In the genomic region with DNA sequence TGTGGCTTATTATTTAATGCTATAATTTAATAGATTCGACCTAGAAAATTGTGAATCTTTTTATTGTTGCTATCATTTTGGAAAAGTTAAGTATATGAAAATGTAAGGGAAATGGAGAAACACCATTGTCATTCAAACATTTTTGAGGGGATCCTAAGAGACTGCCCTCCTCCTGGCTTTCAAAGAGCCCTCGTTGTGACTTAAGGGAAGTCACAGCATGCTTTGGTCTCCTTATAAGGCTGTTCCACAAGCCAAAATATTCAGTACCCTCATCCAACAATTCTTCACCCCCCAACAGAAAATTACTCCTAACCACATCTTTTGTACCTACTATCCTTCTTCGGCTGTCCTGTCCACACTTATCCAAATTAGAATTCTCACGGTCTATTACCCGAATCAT, we compare ENCODE assay signal across 29 cellular contexts.
"Had no signal": no experiment of that assay in that cellular context is flagged by ENCODE, and none has a peak within 500 bp of the region (broad histone marks: within the 10 kb centered on the region; RNA-seq: fewer than 3 reads in every experiment).

No MANE protein-coding gene starts in this region.

- H3K4me3 ChIP-seq: neural progenitor cell, ovary, psoas muscle, right lobe of liver, sigmoid colon, suprapubic skin, testis, tibial artery, transverse colon, upper lobe of right lung, uterus had no signal

- H3K4me1 ChIP-seq: parathyroid adenoma, psoas muscle, right lobe of liver, sigmoid colon, suprapubic skin, testis, upper lobe of right lung, uterus had no signal

- H3K4me1 Mint-ChIP-seq: natural killer cell; nephron; neural progenitor cell; stimulated activated effector memory CD8-positive, alpha-beta T cell treated with anti-CD3 and anti-CD28 coated beads, Interleukin-12 subunit alpha, Interleukin-12 subunit beta, amount 100 ng/mL, for 72 hours; stimulated activated naive B cell treated with anti-CD40 and anti-IgM and Interleukin-4, amounts not matched to agents 10 μg/mL and 1 μg/mL and 100 μg/mL, for 72 hours; stimulated activated naive CD8-positive, alpha-beta T cell treated with anti-CD3 and anti-CD28 coated beads, Interleukin-15, amount 100 ng/mL, for 72 hours had no signal

- H2AFZ ChIP-seq: neural progenitor cell, parathyroid adenoma had no signal

- H3K9me3 ChIP-seq: ovary, psoas muscle, right lobe of liver, sigmoid colon, suprapubic skin, testis, tibial artery, transverse colon, upper lobe of right lung, uterus had no signal

- H3K27ac Mint-ChIP-seq: natural killer cell; nephron; neural progenitor cell; progenitor cell of endocrine pancreas; stimulated activated effector memory CD8-positive, alpha-beta T cell treated with anti-CD3 and anti-CD28 coated beads, Interleukin-12 subunit alpha, Interleukin-12 subunit beta, amount 100 ng/mL, for 72 hours; stimulated activated naive B cell treated with anti-CD40 and anti-IgM and Interleukin-4, amounts not matched to agents 10 μg/mL and 1 μg/mL and 100 μg/mL, for 72 hours; stimulated activated naive CD8-positive, alpha-beta T cell treated with anti-CD3 and anti-CD28 coated beads, Interleukin-15, amount 100 ng/mL, for 72 hours; type B pancreatic cell had no signal

- FAIRE-seq: small intestine had no signal

- H3K4me2 ChIP-seq: neural progenitor cell had no signal

- H3K9me3 Mint-ChIP-seq: natural killer cell; nephron; neural progenitor cell; stimulated activated effector memory CD8-positive, alpha-beta T cell treated with anti-CD3 and anti-CD28 coated beads, Interleukin-12 subunit alpha, Interleukin-12 subunit beta, amount 100 ng/mL, for 72 hours; stimulated activated naive B cell treated with anti-CD40 and anti-IgM and Interleukin-4, amounts not matched to agents 10 μg/mL and 1 μg/mL and 100 μg/mL, for 72 hours; stimulated activated naive CD8-positive, alpha-beta T cell treated with anti-CD3 and anti-CD28 coated beads, Interleukin-15, amount 100 ng/mL, for 72 hours; type B pancreatic cell had no signal

- H3K36me3 Mint-ChIP-seq: natural killer cell; neural progenitor cell; stimulated activated naive B cell treated with anti-CD40 and anti-IgM and Interleukin-4, amounts not matched to agents 10 μg/mL and 1 μg/mL and 100 μg/mL, for 72 hours; type B pancreatic cell had no signal

- H3K4me3 Mint-ChIP-seq: natural killer cell; nephron; neural progenitor cell; stimulated activated effector memory CD8-positive, alpha-beta T cell treated with anti-CD3 and anti-CD28 coated beads, Interleukin-12 subunit alpha, Interleukin-12 subunit beta, amount 100 ng/mL, for 72 hours; stimulated activated naive B cell treated with anti-CD40 and anti-IgM and Interleukin-4, amounts not matched to agents 10 μg/mL and 1 μg/mL and 100 μg/mL, for 72 hours; stimulated activated naive CD8-positive, alpha-beta T cell treated with anti-CD3 and anti-CD28 coated beads, Interleukin-15, amount 100 ng/mL, for 72 hours; type B pancreatic cell had no signal

- H3K27ac ChIP-seq: neural progenitor cell, ovary, parathyroid adenoma, psoas muscle, right lobe of liver, sigmoid colon, suprapubic skin, testis, tibial artery, transverse colon, upper lobe of right lung, uterus had no signal

- H3K36me3 ChIP-seq: neural progenitor cell, ovary, right lobe of liver, sigmoid colon, suprapubic skin, tibial artery, transverse colon, upper lobe of right lung, uterus had no signal

- H3K79me2 ChIP-seq: parathyroid adenoma had no signal

- H3K9ac ChIP-seq: neural progenitor cell, parathyroid adenoma had no signal

- H3K27me3 ChIP-seq: neural progenitor cell, ovary, right lobe of liver, sigmoid colon, suprapubic skin, testis, tibial artery, transverse colon, upper lobe of right lung, uterus had no signal

- H3K27me3 Mint-ChIP-seq: progenitor cell of endocrine pancreas; stimulated activated naive B cell treated with anti-CD40 and anti-IgM and Interleukin-4, amounts not matched to agents 10 μg/mL and 1 μg/mL and 100 μg/mL, for 72 hours; stimulated activated naive CD8-positive, alpha-beta T cell treated with anti-CD3 and anti-CD28 coated beads, Interleukin-15, amount 100 ng/mL, for 72 hours; type B pancreatic cell had no signal

- DNase-seq: natural killer cell; occipital lobe; ovary; posterior cingulate gyrus; psoas muscle; right cardiac atrium; right lobe of liver; sigmoid colon; small intestine; stimulated activated CD4-positive, alpha-beta T cell treated with anti-CD3 and anti-CD28 coated beads, Interleukin-15, amount 100 ng/mL, for 24 hours; stimulated activated CD4-positive, alpha-beta T cell treated with anti-CD3 and anti-CD28 coated beads, Interleukin-2, amount 100 ng/mL, for 24 hours; stimulated activated CD4-positive, alpha-beta T cell treated with anti-CD3 and anti-CD28 coated beads, Interleukin-2, amount 100 ng/mL, for 48 hours; stimulated activated CD4-positive, alpha-beta T cell treated with anti-CD3 and anti-CD28 coated beads, Interleukin-4, amount 100 ng/mL, for 24 hours; stimulated activated naive B cell treated with anti-CD40 and anti-IgM and Interleukin-4, amounts not matched to agents 10 μg/mL and 1 μg/mL and 100 μg/mL, for 72 hours; stimulated activated naive CD4-positive, alpha-beta T cell treated with Interleukin-2 at 50 U/mL for 16 hours; stimulated activated naive CD8-positive, alpha-beta T cell treated with anti-CD3 and anti-CD28 coated beads, Interleukin-15, amount 100 ng/mL, for 72 hours; substantia nigra; testis; tibial artery; transverse colon; upper lobe of right lung; uterus had no signal

- ATAC-seq: natural killer cell; right cardiac atrium; right lobe of liver; stimulated activated effector memory CD8-positive, alpha-beta T cell treated with anti-CD3 and anti-CD28 coated beads, Interleukin-12 subunit alpha, Interleukin-12 subunit beta, amount 100 ng/mL, for 72 hours; stimulated activated naive B cell treated with anti-CD40 and anti-IgM and Interleukin-4, amounts not matched to agents 10 μg/mL and 1 μg/mL and 100 μg/mL, for 72 hours; stimulated activated naive CD8-positive, alpha-beta T cell treated with anti-CD3 and anti-CD28 coated beads, Interleukin-15, amount 100 ng/mL, for 72 hours; upper lobe of right lung had no signal
